1 cellular context compared by ENCODE assay signal in genomic region chr16:52496051-52496876, GRCh38.
TF ChIP-seq lines count a peak whose summit lies in the region.

No MANE protein-coding gene starts in this region.

TF ChIP-seq in HepG2, 621 proteins besides CTCF, POLR2A, EP300 and RAD21 (continued from another document and continues in another):
- TF ChIP-seq ZNF318 (CRISPR knock-in tag; IDR thresholded peaks at IDR 0.05) (no peak), ZSCAN25 (CRISPR knock-in tag; IDR thresholded peaks at IDR 0.05) (no peak), ZNF260 (CRISPR knock-in tag; IDR thresholded peaks at IDR 0.05; ENCODE audit: borderline replicate concordance, low read depth) (no peak), HNF1B (CRISPR knock-in tag; IDR thresholded peaks at IDR 0.05) (no peak), BRCA1 (CRISPR knock-in tag; IDR thresholded peaks at IDR 0.05) (no peak; the same call in 1 of the 2 replicates), ZNF777 (CRISPR knock-in tag; IDR thresholded peaks at IDR 0.05) (no peak), ZNF564 (CRISPR knock-in tag; IDR thresholded peaks at IDR 0.05) (peak; percentile 63; the same call in 1 of the 2 replicates), ZXDC (CRISPR knock-in tag; IDR thresholded peaks at IDR 0.05) (no peak), ZFP36 (IDR thresholded peaks at IDR 0.05; ENCODE audit: borderline replicate concordance, low read depth, low read length, partially characterized antibody) (no peak), ZNF615 (CRISPR knock-in tag; IDR thresholded peaks at IDR 0.05; ENCODE audit: borderline replicate concordance) (no peak), ZNF780A (CRISPR knock-in tag; IDR thresholded peaks at IDR 0.05) (no peak), BHLHE40 (IDR thresholded peaks at IDR 0.05; ENCODE audit: low read length) (0 out of 2 replicates have a peak, but pooled peaks have one; percentile 17), SIN3B (IDR thresholded peaks at IDR 0.05; ENCODE audit: low read length) (no peak), FOXM1 (CRISPR knock-in tag; IDR thresholded peaks at IDR 0.05) (no peak), NONO (IDR thresholded peaks at IDR 0.05) (no peak), NONO (CRISPR knock-in tag; conservative IDR thresholded peaks at IDR 0.05) (no peak; the same call in 1 of the 2 replicates), ZNF672 (CRISPR knock-in tag; IDR thresholded peaks at IDR 0.05) (no peak), MED8 (CRISPR knock-in tag; IDR thresholded peaks at IDR 0.05; ENCODE audit: insufficient replicate concordance) (peak; percentile 94), ZBTB42 (CRISPR knock-in tag; IDR thresholded peaks at IDR 0.05) (no peak), RCOR2 (CRISPR knock-in tag; IDR thresholded peaks at IDR 0.05) (peak; percentile 96), ZNF547 (CRISPR knock-in tag; IDR thresholded peaks at IDR 0.05) (no peak), RORA (CRISPR knock-in tag; IDR thresholded peaks at IDR 0.05) (peak; percentile 89; the same call in 1 of the 2 replicates), SMYD3 (CRISPR knock-in tag; IDR thresholded peaks at IDR 0.05) (0 out of 2 replicates have a peak, but pooled peaks have one; percentile 69), AHDC1 (CRISPR knock-in tag; IDR thresholded peaks at IDR 0.05; ENCODE audit: borderline replicate concordance) (peak; percentile 99)
- TF ChIP-seq, protein P1, sequence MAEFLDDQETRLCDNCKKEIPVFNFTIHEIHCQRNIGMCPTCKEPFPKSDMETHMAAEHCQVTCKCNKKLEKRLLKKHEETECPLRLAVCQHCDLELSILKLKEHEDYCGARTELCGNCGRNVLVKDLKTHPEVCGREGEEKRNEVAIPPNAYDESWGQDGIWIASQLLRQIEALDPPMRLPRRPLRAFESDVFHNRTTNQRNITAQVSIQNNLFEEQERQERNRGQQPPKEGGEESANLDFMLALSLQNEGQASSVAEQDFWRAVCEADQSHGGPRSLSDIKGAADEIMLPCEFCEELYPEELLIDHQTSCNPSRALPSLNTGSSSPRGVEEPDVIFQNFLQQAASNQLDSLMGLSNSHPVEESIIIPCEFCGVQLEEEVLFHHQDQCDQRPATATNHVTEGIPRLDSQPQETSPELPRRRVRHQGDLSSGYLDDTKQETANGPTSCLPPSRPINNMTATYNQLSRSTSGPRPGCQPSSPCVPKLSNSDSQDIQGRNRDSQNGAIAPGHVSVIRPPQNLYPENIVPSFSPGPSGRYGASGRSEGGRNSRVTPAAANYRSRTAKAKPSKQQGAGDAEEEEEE (CRISPR knock-in tag; IDR thresholded peaks at IDR 0.05; ENCODE audit: borderline replicate concordance), result no peak
- TF ChIP-seq, protein P2, sequence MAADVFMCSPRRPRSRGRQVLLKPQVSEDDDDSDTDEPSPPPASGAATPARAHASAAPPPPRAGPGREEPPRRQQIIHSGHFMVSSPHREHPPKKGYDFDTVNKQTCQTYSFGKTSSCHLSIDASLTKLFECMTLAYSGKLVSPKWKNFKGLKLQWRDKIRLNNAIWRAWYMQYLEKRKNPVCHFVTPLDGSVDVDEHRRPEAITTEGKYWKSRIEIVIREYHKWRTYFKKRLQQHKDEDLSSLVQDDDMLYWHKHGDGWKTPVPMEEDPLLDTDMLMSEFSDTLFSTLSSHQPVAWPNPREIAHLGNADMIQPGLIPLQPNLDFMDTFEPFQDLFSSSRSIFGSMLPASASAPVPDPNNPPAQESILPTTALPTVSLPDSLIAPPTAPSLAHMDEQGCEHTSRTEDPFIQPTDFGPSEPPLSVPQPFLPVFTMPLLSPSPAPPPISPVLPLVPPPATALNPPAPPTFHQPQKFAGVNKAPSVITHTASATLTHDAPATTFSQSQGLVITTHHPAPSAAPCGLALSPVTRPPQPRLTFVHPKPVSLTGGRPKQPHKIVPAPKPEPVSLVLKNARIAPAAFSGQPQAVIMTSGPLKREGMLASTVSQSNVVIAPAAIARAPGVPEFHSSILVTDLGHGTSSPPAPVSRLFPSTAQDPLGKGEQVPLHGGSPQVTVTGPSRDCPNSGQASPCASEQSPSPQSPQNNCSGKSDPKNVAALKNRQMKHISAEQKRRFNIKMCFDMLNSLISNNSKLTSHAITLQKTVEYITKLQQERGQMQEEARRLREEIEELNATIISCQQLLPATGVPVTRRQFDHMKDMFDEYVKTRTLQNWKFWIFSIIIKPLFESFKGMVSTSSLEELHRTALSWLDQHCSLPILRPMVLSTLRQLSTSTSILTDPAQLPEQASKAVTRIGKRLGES (CRISPR knock-in tag; IDR thresholded peaks at IDR 0.05; ENCODE audit: borderline replicate concordance), result no peak
- TF ChIP-seq, protein P3, sequence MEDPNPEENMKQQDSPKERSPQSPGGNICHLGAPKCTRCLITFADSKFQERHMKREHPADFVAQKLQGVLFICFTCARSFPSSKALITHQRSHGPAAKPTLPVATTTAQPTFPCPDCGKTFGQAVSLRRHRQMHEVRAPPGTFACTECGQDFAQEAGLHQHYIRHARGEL (CRISPR knock-in tag; IDR thresholded peaks at IDR 0.05), result no peak
- TF ChIP-seq, protein P4, sequence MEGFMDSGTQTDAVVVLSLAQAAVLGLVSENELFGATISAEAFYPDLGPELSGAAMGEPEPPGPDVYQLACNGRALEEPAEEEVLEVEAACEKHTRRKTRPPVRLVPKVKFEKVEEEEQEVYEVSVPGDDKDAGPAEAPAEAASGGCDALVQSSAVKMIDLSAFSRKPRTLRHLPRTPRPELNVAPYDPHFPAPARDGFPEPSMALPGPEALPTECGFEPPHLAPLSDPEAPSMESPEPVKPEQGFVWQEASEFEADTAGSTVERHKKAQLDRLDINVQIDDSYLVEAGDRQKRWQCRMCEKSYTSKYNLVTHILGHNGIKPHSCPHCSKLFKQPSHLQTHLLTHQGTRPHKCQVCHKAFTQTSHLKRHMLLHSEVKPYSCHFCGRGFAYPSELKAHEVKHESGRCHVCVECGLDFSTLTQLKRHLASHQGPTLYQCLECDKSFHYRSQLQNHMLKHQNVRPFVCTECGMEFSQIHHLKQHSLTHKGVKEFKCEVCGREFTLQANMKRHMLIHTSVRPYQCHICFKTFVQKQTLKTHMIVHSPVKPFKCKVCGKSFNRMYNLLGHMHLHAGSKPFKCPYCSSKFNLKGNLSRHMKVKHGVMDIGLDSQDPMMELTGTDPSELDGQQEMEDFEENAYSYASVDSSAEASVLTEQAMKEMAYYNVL (CRISPR knock-in tag; IDR thresholded peaks at IDR 0.05; ENCODE audit: borderline replicate concordance), result peak; percentile 77
